ENCODE assay signal across 17 cellular contexts in the genomic region with DNA sequence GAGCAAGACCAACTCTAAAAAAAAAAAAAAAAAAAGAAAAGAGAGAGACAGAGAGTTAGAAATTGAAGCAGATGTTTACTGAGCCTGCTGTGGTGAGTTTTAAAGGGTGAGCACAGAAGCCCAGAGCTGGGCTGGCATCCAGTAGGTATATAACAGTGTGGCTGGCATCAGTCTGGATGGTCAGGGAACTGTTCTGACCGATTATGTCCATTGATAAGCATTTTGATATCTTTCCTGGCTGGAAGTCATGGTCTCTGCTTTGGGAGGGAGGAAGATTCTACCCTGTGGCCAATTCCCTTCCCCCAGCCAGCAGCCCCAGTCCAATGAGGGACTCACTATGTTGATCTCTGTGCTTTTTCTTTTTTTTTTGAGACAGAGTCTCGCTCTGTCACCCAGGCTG.
"Had no signal": no experiment of that assay in that cellular context is flagged by ENCODE, and none has a peak within 500 bp of the region (broad histone marks: within the 10 kb centered on the region; RNA-seq: fewer than 3 reads in every experiment).

No MANE protein-coding gene starts in this region.

- H3K27me3 ChIP-seq: tibial artery, vagina had no signal

- DNase-seq: activated CD4-positive, alpha-beta T cell treated with anti-CD3 and anti-CD28 coated beads for 1 hour; activated CD4-positive, alpha-beta T cell treated with anti-CD3 and anti-CD28 coated beads, Interleukin-2, amount 50 U/mL, for 4 hours; activated naive CD4-positive, alpha-beta T cell treated with Interleukin-2 at 50 U/mL for 16 hours; aorta; effector memory CD8-positive, alpha-beta T cell; foreskin melanocyte; head of caudate nucleus; left colon; natural killer cell; stimulated activated CD4-positive, alpha-beta T cell treated with anti-CD3 and anti-CD28 coated beads, Interleukin-15, amount 100 ng/mL, for 24 hours; stimulated activated CD4-positive, alpha-beta T cell treated with anti-CD3 and anti-CD28 coated beads, Interleukin-4, amount 100 ng/mL, for 1 hour; stimulated activated naive B cell treated with anti-CD40 and anti-IgM and Interleukin-4, amounts not matched to agents 10 μg/mL and 1 μg/mL and 100 μg/mL, for 72 hours; tibial artery had no signal

- H3K36me3 ChIP-seq: tibial artery, vagina had no signal

- ATAC-seq: activated T-helper 17 cell treated with anti-CD3 and anti-CD28 coated beads, Interleukin-2, amount 50 U/mL, for 72 hours; effector memory CD8-positive, alpha-beta T cell; left colon; stimulated activated naive B cell treated with anti-CD40 and anti-IgM and Interleukin-4, amounts not matched to agents 10 μg/mL and 1 μg/mL and 100 μg/mL, for 72 hours had no signal

- H3K4me3 ChIP-seq: skin epidermis, tibial artery, vagina had no signal

- H3K9me3 ChIP-seq: tibial artery, vagina had no signal

- H3K27ac ChIP-seq: epithelial cell of prostate, tibial artery, vagina had no signal
